9 cellular contexts compared by ENCODE assay signal in the genomic region with DNA sequence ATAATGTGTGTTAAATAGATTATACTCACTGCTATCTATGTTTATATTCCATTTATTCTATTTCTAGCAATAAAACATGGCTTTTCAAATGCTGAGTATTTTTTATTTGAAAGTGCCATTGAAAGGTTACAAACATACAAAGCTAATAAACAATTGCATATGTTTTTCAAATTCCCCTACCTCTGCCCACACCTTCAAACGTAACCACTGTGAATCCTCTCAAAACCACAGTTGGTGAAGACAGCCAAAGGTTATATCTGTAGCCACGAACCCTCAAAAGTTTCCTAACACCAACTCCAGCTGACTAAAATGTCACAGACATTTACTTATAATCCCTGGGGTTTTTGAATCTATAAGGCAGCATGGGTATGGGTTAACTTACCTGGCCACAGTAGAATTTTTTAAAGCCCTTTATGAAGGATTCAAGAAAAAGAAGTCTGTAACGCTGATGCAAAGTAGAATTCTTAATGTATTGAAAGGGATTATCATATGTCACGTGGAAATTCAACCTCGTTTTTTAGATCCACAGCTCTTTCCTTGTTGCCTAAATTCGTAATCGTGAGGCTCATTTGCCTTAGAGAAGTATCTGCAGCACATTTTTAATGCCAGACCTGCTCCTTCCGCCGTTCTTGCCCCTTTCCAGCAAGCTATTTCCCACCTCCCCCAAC.
A peak's percentile ranks its signal among the peaks of the same experiment; 100 is the strongest.
DNase-seq lines count a peak whose midpoint lies in the region; ATAC-seq and TF ChIP-seq lines count a peak whose summit lies in the region.
"Had no signal": no experiment of that assay in that cellular context is flagged by ENCODE, and none has a peak within 500 bp of the region (broad histone marks: within the 10 kb centered on the region; RNA-seq: fewer than 3 reads in every experiment).

No MANE protein-coding gene starts in this region.

- peak overlapping the region; percentile 59 for H3K4me2 ChIP-seq in MM.1S (ENCODE audit: low read depth, low read length)

- no peaks in the 10 kb centered on the region for H3K9me2 ChIP-seq in MM.1S (replicated peaks; ENCODE audit: insufficient read depth, low read length)

- no peaks in the 10 kb centered on the region for H3K9me3 ChIP-seq in MM.1S (replicated peaks; ENCODE audit: insufficient read depth, low read length)

- H2AFZ ChIP-seq in MM.1S (ENCODE audit: low read length): peak overlapping the region; percentile 6; the same call in 1 of the 2 replicates

- H3K4me1 ChIP-seq in MM.1S (ENCODE audit: low read length): peaks cover 40% of the 10 kb centered on the region

- H3K79me2 ChIP-seq in MM.1S (ENCODE audit: low read length): no peaks in the 10 kb centered on the region

- no peak overlapping the region for H3K4me3 ChIP-seq in MM.1S (ENCODE audit: low read length)

- no peak for TF ChIP-seq POLR2A in erythroblast (IDR thresholded peaks at IDR 0.05; ENCODE audit: low read length)

- no peaks in the 10 kb centered on the region for H4K20me1 ChIP-seq in MM.1S (ENCODE audit: insufficient read depth, low read length)

- TF ChIP-seq CTCF in MM.1S (IDR thresholded peaks at IDR 0.05; ENCODE audit: low read length): no peak

- no peaks in the 10 kb centered on the region for H3K27me3 ChIP-seq in MM.1S (replicated peaks; ENCODE audit: insufficient read depth, low read length)

- in situ Hi-C loops in KBM-7 (cut with MboI; ENCODE audit: low pct_unique_long_range_greater_than_20kb, low sequenced_read_pairs): loop anchor here (25.0 kb wide), 2 partner anchors 117 to 217 kb away; a partner anchor contains a TSS

- ATAC-seq in activated CD8-positive, alpha-beta memory T cell treated with anti-CD3 and anti-CD28 coated beads, Interleukin-2, amount 10 ng/mL, durations not matched to agents 7 days and 5 days: no peak
- ATAC-seq in HG02763 (IDR thresholded peaks at IDR 0.05; ENCODE audit: unreplicated experiment): peak; percentile 68
- peak; percentile 74 to 77 for ATAC-seq in stimulated activated naive B cell treated with anti-CD40 and anti-IgM and Interleukin-4, amounts not matched to agents 10 μg/mL and 1 μg/mL and 100 μg/mL, for 72 hours (replicated peaks)

- peak overlapping the region; percentile 26 for H3K27ac Mint-ChIP-seq in activated CD8-positive, alpha-beta memory T cell treated with anti-CD3 and anti-CD28 coated beads, Interleukin-2, amount 10 ng/mL, durations not matched to agents 7 days and 5 days
- H3K27ac Mint-ChIP-seq in stimulated activated naive B cell treated with anti-CD40 and anti-IgM and Interleukin-4, amounts not matched to agents 10 μg/mL and 1 μg/mL and 100 μg/mL, for 72 hours: peak overlapping the region; percentile 89

- peaks cover 32% of the 10 kb centered on the region for H3K27me3 Mint-ChIP-seq in activated CD8-positive, alpha-beta memory T cell treated with anti-CD3 and anti-CD28 coated beads, Interleukin-2, amount 10 ng/mL, durations not matched to agents 7 days and 5 days
- H3K27me3 Mint-ChIP-seq in stimulated activated naive B cell treated with anti-CD40 and anti-IgM and Interleukin-4, amounts not matched to agents 10 μg/mL and 1 μg/mL and 100 μg/mL, for 72 hours: peaks cover 16 to 27% of the 10 kb centered on the region in 2 donors

- DNase-seq in activated CD8-positive, alpha-beta memory T cell treated with anti-CD3 and anti-CD28 coated beads, Interleukin-2, amount 10 ng/mL, durations not matched to agents 7 days and 5 days: peak; percentile 48
- DNase-seq in activated CD8-positive, alpha-beta memory T cell treated with anti-CD3 and anti-CD28 coated beads, Interleukin-2, amount 50 U/mL, for 4 hours: no peak
- peak; percentile 73 for DNase-seq in MM.1S
- DNase-seq in stimulated activated naive B cell treated with anti-CD40 and anti-IgM and Interleukin-4, amounts not matched to agents 10 μg/mL and 1 μg/mL and 100 μg/mL, for 72 hours: peak; percentile 60
- DNase-seq in KBM-7: no peak
- DNase-seq in erythroblast (lab: John Stamatoyannopoulos, UW): no peak
- DNase-seq in LoVo (ENCODE audit: low spot score): no peak
- DNase-seq: right cardiac atrium had no signal

- CTCF ChIA-PET in activated CD8-positive, alpha-beta memory T cell treated with anti-CD3 and anti-CD28 coated beads, Interleukin-2, amount 10 ng/mL, durations not matched to agents 7 days and 5 days (lab: Charles Lee): no interaction called here

- no peak overlapping the region for H3K4me3 Mint-ChIP-seq in activated CD8-positive, alpha-beta memory T cell treated with anti-CD3 and anti-CD28 coated beads, Interleukin-2, amount 10 ng/mL, durations not matched to agents 7 days and 5 days
- H3K4me3 Mint-ChIP-seq in stimulated activated naive B cell treated with anti-CD40 and anti-IgM and Interleukin-4, amounts not matched to agents 10 μg/mL and 1 μg/mL and 100 μg/mL, for 72 hours: peak overlapping the region; percentile 44 to 66

- no peak overlapping the region for H3K9ac ChIP-seq in MM.1S (ENCODE audit: low read length)

- no peaks in the 10 kb centered on the region for H3K36me3 ChIP-seq in MM.1S (replicated peaks; ENCODE audit: insufficient read depth, low read length)

- peaks cover 2% of the 10 kb centered on the region for H3K9me3 Mint-ChIP-seq in activated CD8-positive, alpha-beta memory T cell treated with anti-CD3 and anti-CD28 coated beads, Interleukin-2, amount 10 ng/mL, durations not matched to agents 7 days and 5 days (ENCODE audit: low read depth)
- H3K9me3 Mint-ChIP-seq in stimulated activated naive B cell treated with anti-CD40 and anti-IgM and Interleukin-4, amounts not matched to agents 10 μg/mL and 1 μg/mL and 100 μg/mL, for 72 hours: peaks cover 7 to 9% of the 10 kb centered on the region in 2 donors

- peaks cover 26% of the 10 kb centered on the region for H3K4me1 Mint-ChIP-seq in activated CD8-positive, alpha-beta memory T cell treated with anti-CD3 and anti-CD28 coated beads, Interleukin-2, amount 10 ng/mL, durations not matched to agents 7 days and 5 days
- H3K4me1 Mint-ChIP-seq in stimulated activated naive B cell treated with anti-CD40 and anti-IgM and Interleukin-4, amounts not matched to agents 10 μg/mL and 1 μg/mL and 100 μg/mL, for 72 hours: peaks cover 53 to 78% of the 10 kb centered on the region in 2 donors

- H3K36me3 Mint-ChIP-seq in activated CD8-positive, alpha-beta memory T cell treated with anti-CD3 and anti-CD28 coated beads, Interleukin-2, amount 10 ng/mL, durations not matched to agents 7 days and 5 days: peaks cover 1% of the 10 kb centered on the region
- H3K36me3 Mint-ChIP-seq in stimulated activated naive B cell treated with anti-CD40 and anti-IgM and Interleukin-4, amounts not matched to agents 10 μg/mL and 1 μg/mL and 100 μg/mL, for 72 hours: peaks cover 11 to 15% of the 10 kb centered on the region in 2 donors

- H3F3A ChIP-seq in MM.1S (ENCODE audit: insufficient read depth, low read length): peaks cover 33% of the 10 kb centered on the region

- H3K27ac ChIP-seq in MM.1S (ENCODE audit: low read length): peak overlapping the region; percentile 84; the same call in 1 of the 2 replicates

Comparison
In these comparisons a context has a peak if more than half of its experiments do, and no peak if none do; other contexts are left out.
1. DNase-seq: peak in activated CD8-positive, alpha-beta memory T cell treated with anti-CD3 and anti-CD28 coated beads, Interleukin-2, amount 10 ng/mL, durations not matched to agents 7 days and 5 days (single experiment), MM.1S (single experiment) and stimulated activated naive B cell treated with anti-CD40 and anti-IgM and Interleukin-4, amounts not matched to agents 10 μg/mL and 1 μg/mL and 100 μg/mL, for 72 hours (single experiment); none in activated CD8-positive, alpha-beta memory T cell treated with anti-CD3 and anti-CD28 coated beads, Interleukin-2, amount 50 U/mL, for 4 hours (single experiment), KBM-7 (single experiment), erythroblast (0 of 2) and LoVo (single experiment).